ENCODE assay signal across 10 cellular contexts in the genomic region with DNA sequence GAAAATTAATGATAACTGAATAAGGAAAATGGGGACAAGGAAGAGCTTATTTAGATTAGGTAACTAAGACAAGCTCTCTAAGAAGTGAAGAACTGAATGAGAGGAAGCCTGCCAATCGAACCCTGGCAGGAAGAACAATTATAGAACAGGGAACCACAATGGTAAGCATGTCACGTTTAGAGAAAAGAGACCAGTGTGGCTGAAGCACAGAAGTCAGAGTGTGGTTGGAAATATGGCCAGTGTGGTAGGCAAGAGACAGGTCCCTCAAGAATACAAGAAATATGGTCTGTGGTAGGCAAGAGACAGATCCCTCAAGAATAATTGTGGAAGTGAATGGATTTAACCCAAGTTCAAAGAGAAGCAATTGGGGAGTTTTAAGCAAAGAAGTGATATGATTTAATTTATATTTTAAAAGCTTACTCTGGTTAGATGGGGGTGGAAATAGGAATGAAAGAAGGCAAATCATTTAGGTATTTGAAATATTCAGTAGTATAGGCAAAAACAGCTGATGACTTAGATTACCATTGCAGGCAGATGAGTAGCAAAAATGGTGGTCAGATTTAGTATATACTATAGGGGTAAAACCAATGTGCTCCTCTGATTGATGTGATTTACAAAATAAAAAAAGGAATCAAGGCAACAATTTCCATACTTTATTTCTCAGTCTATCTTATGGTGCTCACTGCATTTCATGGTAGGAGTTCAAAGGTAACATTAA. TPM values are rescaled to one million over a fixed set of nuclear protein-coding genes. Genes with fewer than 3 reads are reported as not detected.
A peak's percentile ranks its signal among the peaks of the same experiment; 100 is the strongest.
DNase-seq lines count a peak whose midpoint lies in the region; ATAC-seq and TF ChIP-seq lines count a peak whose summit lies in the region.
"Had no signal": no experiment of that assay in that cellular context is flagged by ENCODE, and none has a peak within 500 bp of the region (broad histone marks: within the 10 kb centered on the region; RNA-seq: fewer than 3 reads in every experiment).

No MANE protein-coding gene starts in this region.

- peaks cover 19% of the 10 kb centered on the region for H3K36me3 Mint-ChIP-seq in activated naive CD4-positive, alpha-beta T cell treated with anti-CD3 and anti-CD28 coated beads for 36 hours (ENCODE audit: low read depth)

- peak overlapping the region; percentile 3 for H3K4me3 Mint-ChIP-seq in activated naive CD4-positive, alpha-beta T cell treated with anti-CD3 and anti-CD28 coated beads for 36 hours

- H2AFZ ChIP-seq in KMS-11 (ENCODE audit: low read depth), result no peak overlapping the region
- H2AFZ ChIP-seq: parathyroid adenoma had no signal

- H3K4me3 ChIP-seq in KMS-11 (IDR thresholded peaks at IDR 0.05; ENCODE audit: insufficient read depth, low read depth, low read length), result peak overlapping the region; percentile 31

- peaks cover 21% of the 10 kb centered on the region for H3K9me3 Mint-ChIP-seq in activated naive CD4-positive, alpha-beta T cell treated with anti-CD3 and anti-CD28 coated beads for 36 hours

- H3K9ac ChIP-seq in KMS-11, result no peak overlapping the region
- H3K9ac ChIP-seq: parathyroid adenoma had no signal

- CTCF ChIA-PET in activated naive CD4-positive, alpha-beta T cell treated with anti-CD3 and anti-CD28 coated beads for 36 hours (lab: Charles Lee), result interaction anchor here (0.6 to 3.5 kb wide), 9 partner anchors 15 to 720 kb away, joined by 3 to 20 read pairs (median 5); no protein-coding TSS in a partner anchor

- H3K27me3 ChIP-seq in KMS-11 (ENCODE audit: insufficient read depth, low read depth), result no peaks in the 10 kb centered on the region

- no peak overlapping the region for H3K27ac Mint-ChIP-seq in activated naive CD4-positive, alpha-beta T cell treated with anti-CD3 and anti-CD28 coated beads for 36 hours

- ATAC-seq in HG02678 (IDR thresholded peaks at IDR 0.05; ENCODE audit: unreplicated experiment), result peak; percentile 86
- ATAC-seq in stimulated activated naive CD8-positive, alpha-beta T cell treated with anti-CD3 and anti-CD28 coated beads, Interleukin-15, Interleukin-2, amounts not matched to agents 100 U/mL and 50 U/mL, for 24 hours, result peak; percentile 67

- H3K27ac ChIP-seq in KMS-11, result 0 out of 2 replicates have a peak overlapping the region, but pooled peaks have one; percentile 1
- H3K27ac ChIP-seq: parathyroid adenoma had no signal

- H3K36me3 ChIP-seq in KMS-11 (ENCODE audit: insufficient read depth), result peaks cover 2% of the 10 kb centered on the region; the same call in 1 of the 2 replicates

- no peak for DNase-seq in activated naive CD4-positive, alpha-beta T cell treated with anti-CD3 and anti-CD28 coated beads for 36 hours
- DNase-seq in activated naive CD4-positive, alpha-beta T cell treated with Interleukin-2 at 50 U/mL for 16 hours, result no peak
- DNase-seq in stimulated activated naive CD8-positive, alpha-beta T cell treated with anti-CD3 and anti-CD28 coated beads, Interleukin-15, Interleukin-2, amounts not matched to agents 100 U/mL and 50 U/mL, for 24 hours, result peak; percentile 27
- no peak for DNase-seq in HCEC 1CT
- DNase-seq in HT-29 (ENCODE audit: low spot score), result no peak
- no peak for DNase-seq in NCI-H1930 (lab: John Stamatoyannopoulos, UW)

- peak overlapping the region; percentile 46 for H3K4me2 ChIP-seq in KMS-11

- no peak for TF ChIP-seq CTCF in KMS-11 (conservative IDR thresholded peaks at IDR 0.05; ENCODE audit: low read depth, low read length)

- H3K4me1 Mint-ChIP-seq in activated naive CD4-positive, alpha-beta T cell treated with anti-CD3 and anti-CD28 coated beads for 36 hours (ENCODE audit: low read depth), result peaks cover 36% of the 10 kb centered on the region

- no peaks in the 10 kb centered on the region for H3K79me2 ChIP-seq in KMS-11 (ENCODE audit: insufficient read depth, low read depth)
- H3K79me2 ChIP-seq: parathyroid adenoma had no signal

- peaks cover 24% of the 10 kb centered on the region for H3K4me1 ChIP-seq in KMS-11 (ENCODE audit: low read depth, poor library complexity, severe bottlenecking)
- H3K4me1 ChIP-seq: parathyroid adenoma had no signal

- no peaks in the 10 kb centered on the region for H3K27me3 Mint-ChIP-seq in activated naive CD4-positive, alpha-beta T cell treated with anti-CD3 and anti-CD28 coated beads for 36 hours (ENCODE audit: low read depth)

- no peaks in the 10 kb centered on the region for H4K20me1 ChIP-seq in KMS-11 (ENCODE audit: insufficient read depth)

- intact Hi-C loops in activated naive CD4-positive, alpha-beta T cell treated with anti-CD3 and anti-CD28 coated beads for 36 hours (cut with micrococcal nuclease), result loop anchor here (2.0 kb wide), 1 partner anchor 14 kb away; no protein-coding TSS in a partner anchor

RNA-seq across cellular contexts. Expression of a gene that starts 38.8 kb away (rescaled TPM):
- 1 to 10 TPM; 1.0 to 1.6 TPM for total RNA-seq in activated naive CD4-positive, alpha-beta T cell treated with anti-CD3 and anti-CD28 coated beads for 36 hours
- total RNA-seq in HT-29 (2014; rRNA removed; shearing (Covaris generic)), result not detected in 2 replicates
- total RNA-seq: fibroblast of villous mesenchyme had no signal
